16 cellular contexts compared by ENCODE assay signal in the genomic region with DNA sequence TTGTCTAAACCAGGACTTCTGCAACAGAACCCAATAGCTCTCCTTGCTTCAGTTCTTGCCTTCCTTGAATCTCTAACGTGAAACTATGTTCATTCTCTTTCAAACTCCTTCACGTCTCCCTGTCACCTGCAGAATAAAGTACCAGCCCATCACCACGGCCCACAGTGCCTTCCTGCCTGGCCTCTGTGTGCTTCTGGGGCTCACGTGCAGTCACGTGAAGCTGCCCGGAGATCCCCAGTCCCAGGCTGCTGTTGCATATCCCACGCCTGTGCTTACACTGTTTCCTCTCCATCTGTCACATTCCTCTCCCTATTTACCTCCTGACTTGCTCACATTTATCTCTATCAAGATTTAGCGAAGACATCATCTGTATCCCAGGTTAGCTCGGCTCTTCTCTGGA.
DNase-seq lines count a peak whose midpoint lies in the region; ATAC-seq lines count a peak whose summit lies in the region.
"Had no signal": no experiment of that assay in that cellular context is flagged by ENCODE, and none has a peak within 500 bp of the region (broad histone marks: within the 10 kb centered on the region; RNA-seq: fewer than 3 reads in every experiment).

No MANE protein-coding gene starts in this region.

- H3K27ac ChIP-seq in stomach smooth muscle (ENCODE audit: low read length), result peak overlapping the region; percentile 73
- H3K27ac ChIP-seq: coronary artery had no signal

- ATAC-seq in GM19463 (IDR thresholded peaks at IDR 0.05; ENCODE audit: unreplicated experiment), result peak; percentile 68
- peak; percentile 38 for ATAC-seq in HG02981 (IDR thresholded peaks at IDR 0.05; ENCODE audit: unreplicated experiment)

- no peaks in the 10 kb centered on the region for H3K9me3 ChIP-seq in endocrine pancreas (ENCODE audit: control insufficient read depth, low read length)
- H3K9me3 ChIP-seq in stomach smooth muscle (ENCODE audit: control insufficient read depth in 2 of 2, low read length in 2 of 2), result no peaks in the 10 kb centered on the region
- no peaks in the 10 kb centered on the region for H3K9me3 ChIP-seq in MG63
- H3K9me3 ChIP-seq: adrenal gland had no signal

- H3K9ac ChIP-seq in endocrine pancreas (ENCODE audit: control insufficient read depth, insufficient read depth, low read length) (no peak overlapping the region), stomach smooth muscle (ENCODE audit: low read length in 2 of 2) (no peak overlapping the region)

- H3K4me1 ChIP-seq in endocrine pancreas (ENCODE audit: control insufficient read depth, insufficient read depth, low read length), result peaks cover 9% of the 10 kb centered on the region
- H3K4me1 ChIP-seq in stomach smooth muscle (ENCODE audit: control insufficient read depth, insufficient read depth, low read length), result peaks cover 37% of the 10 kb centered on the region

- H3K36me3 ChIP-seq in endocrine pancreas (ENCODE audit: control insufficient read depth, insufficient read depth, low read length), result no peaks in the 10 kb centered on the region
- no peaks in the 10 kb centered on the region for H3K36me3 ChIP-seq in stomach smooth muscle (ENCODE audit: control insufficient read depth in 2 of 2, insufficient read depth in 2 of 2, low read length in 2 of 2)
- H3K36me3 ChIP-seq in MG63, result peaks cover 41% of the 10 kb centered on the region
- H3K36me3 ChIP-seq: adrenal gland had no signal

- no peaks in the 10 kb centered on the region for H3K27me3 ChIP-seq in endocrine pancreas (ENCODE audit: control insufficient read depth, insufficient read depth, low read length)
- no peaks in the 10 kb centered on the region for H3K27me3 ChIP-seq in stomach smooth muscle (ENCODE audit: control insufficient read depth in 1 of 2, insufficient read depth in 2 of 2, low read length in 2 of 2)
- no peaks in the 10 kb centered on the region for H3K27me3 ChIP-seq in MG63
- H3K27me3 ChIP-seq: adrenal gland had no signal

- H3K4me3 ChIP-seq in endocrine pancreas (ENCODE audit: control insufficient read depth, insufficient read depth, low read length) (peak overlapping the region; percentile 12), stomach smooth muscle (ENCODE audit: low read length in 2 of 2) (peak overlapping the region in 1 of 2 donors; percentile 44), MG63 (no peak overlapping the region)
- H3K4me3 ChIP-seq: adrenal gland, coronary artery, skin epidermis had no signal

- DNase-seq in medulla oblongata (ENCODE audit: extremely low spot score), result no peak
- no peak for DNase-seq in activated CD4-positive, alpha-beta T cell treated with anti-CD3 and anti-CD28 coated beads, Interleukin-2, amount 50 U/mL, for 1 hour
- DNase-seq in MG63, result no peak
- DNase-seq: activated T-cell treated with anti-CD3 and anti-CD28 coated beads, Interleukin-2, amount 50 U/mL, for 24 hours; adrenal gland; CD4-positive, CD25-positive, alpha-beta regulatory T cell; EL; KG1; NCI-H748 treated with DMSO at 0.1 percent for 48 hours; nephron progenitor cell had no signal
